In genomic region chr22:49849161-49850020, GRCh38 we compare ENCODE assay signal across 10 cellular contexts. TPM values are rescaled to one million over a fixed set of nuclear protein-coding genes. Genes with fewer than 3 reads are reported as not detected.
DNase-seq lines count a peak whose midpoint lies in the region; ATAC-seq, FAIRE-seq and TF ChIP-seq lines count a peak whose summit lies in the region.
"Had no signal": no experiment of that assay in that cellular context is flagged by ENCODE, and none has a peak within 500 bp of the region (broad histone marks: within the 10 kb centered on the region; RNA-seq: fewer than 3 reads in every experiment).

No MANE protein-coding gene starts in this region.

- 17% methylated on average over 73 of the region's 89 CpGs for WGBS in GM12878 (ENCODE audit: insufficient coverage, insufficient replicate concordance, low lambda C conversion rate, missing lambda C conversion rate)

- peaks cover 3% of the 10 kb centered on the region for H3K79me2 ChIP-seq in GM12878 (ENCODE audit: control insufficient read depth, insufficient read depth, low read length)

- CTCF ChIA-PET in GM12878 (lab: Yijun Ruan, JAX): no interaction called here

- TF ChIP-seq EP300 in GM12878 (IDR thresholded peaks at IDR 0.05; ENCODE audit: borderline replicate concordance in 1 of 2, control insufficient read depth in 1 of 2, low read depth in 2 of 2, low read length in 2 of 2): no peak

- in situ Hi-C loops in GM12878 (cut with MboI): no loop called here

- ATAC-seq in left cardiac atrium: no peak
- no peak for ATAC-seq in GM12878
- ATAC-seq in GM18517 (IDR thresholded peaks at IDR 0.05; ENCODE audit: unreplicated experiment): no peak

- peak overlapping the region; percentile 33 for H3K4me3 ChIP-seq in cardiac muscle cell
- no peak overlapping the region for H3K4me3 ChIP-seq in GM12878

- no peak for TF ChIP-seq POLR2A in GM12878 (IDR thresholded peaks at IDR 0.05; ENCODE audit: low read depth, low read length)

- intact Hi-C loops in left cardiac atrium (cut with DNase I) (no loop called here), GM12878 (cut with micrococcal nuclease; ENCODE audit: unreplicated experiment) (no loop called here)

- DNase-seq in cardiac muscle cell (ENCODE audit: low read depth in 1 of 2, low spot score in 1 of 2) (no peak), left cardiac atrium (no peak), GM12878 (ENCODE audit: low read depth, low spot score) (no peak), mesothelial cell of epicardium (ENCODE audit: low spot score in 2 of 2, unreplicated experiment in 2 of 2) (no peak), type B pancreatic cell (ENCODE audit: extremely low spot score, unreplicated experiment) (no peak), OCI-M1 (lab: John Stamatoyannopoulos, UW) (no peak), NCI-H524 treated with DMSO at 0.1 percent for 48 hours (lab: John Stamatoyannopoulos, UW) (no peak)

- peaks cover 1% of the 10 kb centered on the region for H3K4me1 Mint-ChIP-seq in mesothelial cell of epicardium
- peaks cover 4% of the 10 kb centered on the region for H3K4me1 Mint-ChIP-seq in type B pancreatic cell (ENCODE audit: unreplicated experiment)

- no peak for TF ChIP-seq CTCF in cardiac muscle cell (IDR thresholded peaks at IDR 0.05; ENCODE audit: low read depth, low read length)
- TF ChIP-seq CTCF in GM12878 (IDR thresholded peaks at IDR 0.05 in 2 of 3, conservative IDR thresholded peaks at IDR 0.05 in 1 of 3; ENCODE audit: control insufficient read depth in 2 of 3, extremely low read depth in 1 of 3, insufficient read depth in 1 of 3, low read depth in 3 of 3, low read length in 3 of 3): no peak
- TF ChIP-seq CTCF in mesothelial cell of epicardium (IDR thresholded peaks at IDR 0.05; ENCODE audit: unreplicated experiment): no peak
- no peak for TF ChIP-seq CTCF in type B pancreatic cell (conservative IDR thresholded peaks at IDR 0.05)

- RAD21 ChIA-PET in GM12878 (lab: Charles Lee; ENCODE audit: unreplicated experiment): no interaction called here

- TF ChIP-seq RAD21 in GM12878 (IDR thresholded peaks at IDR 0.05; ENCODE audit: insufficient read depth, low read depth, low read length): no peak

- H2AFZ ChIP-seq in GM12878 (ENCODE audit: control insufficient read depth, low read depth, low read length): no peak overlapping the region

- H3K27ac ChIP-seq in cardiac muscle cell (no peak overlapping the region), GM12878 (ENCODE audit: control insufficient read depth, insufficient read depth) (no peak overlapping the region)

- FAIRE-seq in GM12878 (lab: Jason Lieb, UNC): no peak
- FAIRE-seq: HTR-8/SVneo, islet of Langerhans had no signal

- SMC1A ChIA-PET in GM12878 (lab: Charles Lee; ENCODE audit: uncharacterized antibody, unreplicated experiment): no interaction called here

- H3K27me3 ChIP-seq in cardiac muscle cell (peaks cover 83% of the 10 kb centered on the region), GM12878 (replicated peaks in 1 of 2; ENCODE audit: control insufficient read depth in 2 of 2, insufficient read depth in 2 of 2, low read length in 1 of 2) (peaks cover 8 to 13% of the 10 kb centered on the region in 2 experiments)

- H3K4me2 ChIP-seq in GM12878 (ENCODE audit: control insufficient read depth, insufficient read depth): peak overlapping the region; percentile 32; the same call in 1 of the 2 replicates

- BruUV-seq in GM12878 (replicated peaks; lab: Mats Ljungman, UMichigan): no TSS peak

- H3K4me3 Mint-ChIP-seq in mesothelial cell of epicardium: peak overlapping the region; percentile 45
- H3K4me3 Mint-ChIP-seq in type B pancreatic cell: peak overlapping the region; percentile 49

- H3K27me3 Mint-ChIP-seq in mesothelial cell of epicardium (ENCODE audit: low read depth) (peaks cover 78% of the 10 kb centered on the region), type B pancreatic cell (peaks cover 68% of the 10 kb centered on the region)

- no peaks in the 10 kb centered on the region for H4K20me1 ChIP-seq in GM12878 (ENCODE audit: control insufficient read depth, insufficient read depth)

- H3K9me3 ChIP-seq in cardiac muscle cell (ENCODE audit: low read depth) (no peaks in the 10 kb centered on the region), GM12878 (replicated peaks; ENCODE audit: control insufficient read depth, insufficient read depth, low read length) (no peaks in the 10 kb centered on the region)

- H3K36me3 ChIP-seq in cardiac muscle cell: no peaks in the 10 kb centered on the region
- no peaks in the 10 kb centered on the region for H3K36me3 ChIP-seq in GM12878 (ENCODE audit: control insufficient read depth in 2 of 2, insufficient read depth in 2 of 2, low read length in 1 of 2)

- H3K9me3 Mint-ChIP-seq in mesothelial cell of epicardium (no peaks in the 10 kb centered on the region), type B pancreatic cell (no peaks in the 10 kb centered on the region)

- no peak overlapping the region for H3K9ac ChIP-seq in GM12878 (ENCODE audit: control insufficient read depth, insufficient read depth, low read length)

- H3K4me1 ChIP-seq in cardiac muscle cell (ENCODE audit: low read depth): no peaks in the 10 kb centered on the region
- H3K4me1 ChIP-seq in GM12878 (ENCODE audit: control insufficient read depth, insufficient read depth, low read length): no peaks in the 10 kb centered on the region

- POLR2A ChIA-PET in GM12878 (lab: Charles Lee): no interaction called here

- no peak overlapping the region for H3K27ac Mint-ChIP-seq in mesothelial cell of epicardium
- H3K27ac Mint-ChIP-seq in type B pancreatic cell: no peak overlapping the region

- H3K36me3 Mint-ChIP-seq in mesothelial cell of epicardium (no peaks in the 10 kb centered on the region), type B pancreatic cell (no peaks in the 10 kb centered on the region)

TF ChIP-seq in GM12878, 131 proteins besides CTCF, POLR2A, EP300 and RAD21 (continues in another document):
- TF ChIP-seq NKRF (conservative IDR thresholded peaks at IDR 0.05): no peak

RNA-seq across cellular contexts. Expression of gene ZBED4, which starts 4.3 kb away (rescaled TPM):
- 11.4 and 18.4 TPM in 2 replicates for total RNA-seq in cardiac muscle cell
- 10.6 and 11.1 TPM in 2 replicates for polyA plus RNA-seq in cardiac muscle cell
- 1 to 10 TPM; 4.4 to 6.7 TPM for total RNA-seq in left cardiac atrium
- total RNA-seq in GM12878 (2013; cell fraction: nucleolus; rRNA removed): 28.5 and 31.8 TPM in 2 replicates
- 14.1 and 14.7 TPM in 2 replicates for total RNA-seq in GM12878 (2014; rRNA removed)
- total RNA-seq in GM12878 (2014; rRNA removed; fragmentation: Illumina TruSeq; extraction: Trizol): 9.0 and 9.9 TPM in 2 replicates
- total RNA-seq in GM12878 (2021): 21.2 and 21.6 TPM in 2 replicates
- 7.8 TPM for polyA plus RNA-seq in GM12878 (2011; ENCODE audit: low read depth)
- polyA plus RNA-seq in GM12878 (2011; rRNA removed): 3.9 and 6.1 TPM in 2 replicates
- 6.0 and 8.5 TPM in 2 replicates for polyA plus RNA-seq in GM12878 (2011; cell fraction: cytosol; rRNA removed)
- polyA plus RNA-seq in GM12878 (2011; cell fraction: nucleus; rRNA removed): 10.7 and 13.5 TPM in 2 replicates
- 11.6 and 11.8 TPM in 2 replicates for polyA plus RNA-seq in GM12878 (2012)
- polyA plus RNA-seq in GM12878 (2014; fragmentation: Illumina TruSeq; extraction: Trizol): 10.6 and 14.9 TPM in 2 replicates
- 1 to 10 TPM; 2.3 to 2.7 TPM for polyA plus RNA-seq in GM12878 (2014; fragmentation: Nextera tagmentation; extraction: Ambion mirVana)
- polyA plus RNA-seq in GM12878 (2014; rRNA removed): 10.6 and 11.0 TPM in 2 replicates
- polyA plus RNA-seq in GM12878 (2016; fragmentation: Nextera tagmentation; extraction: Ambion mirVana): 10 to 100 TPM; 14.9 to 16.8 TPM
- polyA minus RNA-seq in GM12878 (2011; rRNA and poly(A)+ RNA removed): 8.4 and 11.6 TPM in 2 replicates
- 7.1 and 7.4 TPM in 2 replicates for polyA minus RNA-seq in GM12878 (2011; cell fraction: cytosol; rRNA and poly(A)+ RNA removed)
- 4.6 and 9.8 TPM in 2 replicates for polyA minus RNA-seq in GM12878 (2011; cell fraction: nucleus; rRNA and poly(A)+ RNA removed)
- 32.3 to 33.3 TPM (median 32.6 TPM) in 3 replicates for total RNA-seq in mesothelial cell of epicardium
- 25.5 and 29.1 TPM in 2 replicates for total RNA-seq in type B pancreatic cell (ENCODE audit: low replicate concordance)

RNA-seq across cellular contexts. Expression of gene BRD1, which starts 21.7 kb away (rescaled TPM):
- total RNA-seq in cardiac muscle cell: 40.9 and 42.9 TPM in 2 replicates
- polyA plus RNA-seq in cardiac muscle cell: 25.8 and 27.1 TPM in 2 replicates
- total RNA-seq in left cardiac atrium: 10 to 100 TPM; 17.8 to 19.6 TPM
- 53.3 and 67.3 TPM in 2 replicates for total RNA-seq in GM12878 (2013; cell fraction: nucleolus; rRNA removed)
- total RNA-seq in GM12878 (2014; rRNA removed): 15.2 and 16.4 TPM in 2 replicates
- 11.7 and 12.3 TPM in 2 replicates for total RNA-seq in GM12878 (2014; rRNA removed; fragmentation: Illumina TruSeq; extraction: Trizol)
- total RNA-seq in GM12878 (2021): 26.4 and 26.9 TPM in 2 replicates
- 6.0 TPM for polyA plus RNA-seq in GM12878 (2011; ENCODE audit: low read depth)
- polyA plus RNA-seq in GM12878 (2011; rRNA removed): 4.1 and 4.8 TPM in 2 replicates
- polyA plus RNA-seq in GM12878 (2011; cell fraction: cytosol; rRNA removed): 5.0 TPM in 2 replicates
- polyA plus RNA-seq in GM12878 (2011; cell fraction: nucleus; rRNA removed): 30.6 and 48.0 TPM in 2 replicates
- polyA plus RNA-seq in GM12878 (2012): 13.8 and 14.2 TPM in 2 replicates
- polyA plus RNA-seq in GM12878 (2014; fragmentation: Illumina TruSeq; extraction: Trizol): 4.2 and 9.4 TPM in 2 replicates
- 1 to 10 TPM in 1 of 2 experiments, under 1 TPM in 1; 0.90 to 2.1 TPM for polyA plus RNA-seq in GM12878 (2014; fragmentation: Nextera tagmentation; extraction: Ambion mirVana)
- 17.9 and 19.0 TPM in 2 replicates for polyA plus RNA-seq in GM12878 (2014; rRNA removed)
- polyA plus RNA-seq in GM12878 (2016; fragmentation: Nextera tagmentation; extraction: Ambion mirVana): 1 to 10 TPM; 2.9 to 3.2 TPM
- 7.3 and 10.7 TPM in 2 replicates for polyA minus RNA-seq in GM12878 (2011; rRNA and poly(A)+ RNA removed)
- 5.3 and 5.6 TPM in 2 replicates for polyA minus RNA-seq in GM12878 (2011; cell fraction: cytosol; rRNA and poly(A)+ RNA removed)
- polyA minus RNA-seq in GM12878 (2011; cell fraction: nucleus; rRNA and poly(A)+ RNA removed): 14.0 and 24.9 TPM in 2 replicates
- total RNA-seq in mesothelial cell of epicardium: 60.3 to 65.0 TPM (median 64.1 TPM) in 3 replicates
- total RNA-seq in type B pancreatic cell (ENCODE audit: low replicate concordance): 51.1 and 53.0 TPM in 2 replicates
